In genomic region chr6:10048370-10049297, GRCh38 we compare ENCODE assay signal across 21 cellular contexts.
DNase-seq lines count a peak whose midpoint lies in the region; ATAC-seq, FAIRE-seq and TF ChIP-seq lines count a peak whose summit lies in the region.
"Had no signal": no experiment of that assay in that cellular context is flagged by ENCODE, and none has a peak within 500 bp of the region (broad histone marks: within the 10 kb centered on the region; RNA-seq: fewer than 3 reads in every experiment).

No MANE protein-coding gene starts in this region.

- peak; percentile 56 to 70 for DNase-seq in Caco-2
- DNase-seq in H4 (ENCODE audit: low spot score), result peak; percentile 8
- DNase-seq in K562 (ENCODE audit: extremely low read depth in 1 of 4, low spot score in 3 of 4), result no peak
- no peak for DNase-seq in progenitor cell of endocrine pancreas (ENCODE audit: low spot score, unreplicated experiment)
- no peak for DNase-seq in GM19240 (ENCODE audit: insufficient read length, low spot score)
- no peak for DNase-seq in epidermal melanocyte (ENCODE audit: insufficient read length, low spot score)
- no peak for DNase-seq in left lung
- DNase-seq: DMS79; H7; KBM-7; MM.1S; NCI-H1092; NCI-H1436; NCI-H1930; NCI-H510A; NK-92 treated with Interleukin-12 subunit alpha and Interleukin-12 subunit beta, amount 100 ng/mL, for 24 hours; Peyer's patch had no signal

- TF ChIP-seq CTCF in Caco-2 (IDR thresholded peaks at IDR 0.05; ENCODE audit: insufficient read depth in 1 of 2, low read depth in 1 of 2, low read length in 1 of 2, severe bottlenecking in 1 of 2, unreplicated experiment in 1 of 2) (no peak), K562 (IDR thresholded peaks at IDR 0.05 in 2 of 3, conservative IDR thresholded peaks at IDR 0.05 in 1 of 3; ENCODE audit: insufficient read depth in 2 of 3, low read depth in 1 of 3, low read length in 3 of 3) (no peak), progenitor cell of endocrine pancreas (IDR thresholded peaks at IDR 0.05; ENCODE audit: unreplicated experiment) (no peak), left lung (IDR thresholded peaks at IDR 0.05) (no peak)

- no peak overlapping the region for H3K4me2 ChIP-seq in K562 (ENCODE audit: insufficient read depth, low read length)

- H3K4me3 Mint-ChIP-seq in Caco-2 (ENCODE audit: unreplicated experiment), result peak overlapping the region; percentile 46
- no peak overlapping the region for H3K4me3 Mint-ChIP-seq in progenitor cell of endocrine pancreas (ENCODE audit: low read depth)
- H3K4me3 Mint-ChIP-seq: B cell, CD14-positive monocyte had no signal

- FAIRE-seq in K562 (lab: Jason Lieb, UNC), result peak; percentile 35
- FAIRE-seq: GM18507 had no signal

- peaks cover 11% of the 10 kb centered on the region for H3K4me1 Mint-ChIP-seq in Caco-2 (ENCODE audit: low read depth, unreplicated experiment)
- H3K4me1 Mint-ChIP-seq in progenitor cell of endocrine pancreas (ENCODE audit: low read depth), result peaks cover 17% of the 10 kb centered on the region
- H3K4me1 Mint-ChIP-seq: B cell, CD14-positive monocyte had no signal

- POLR2A ChIA-PET in Caco-2 (lab: Charles Lee), result interaction anchor here (0.5 kb wide), 1 partner anchor 643 kb away, joined by 3 read pairs; no protein-coding TSS in a partner anchor
- POLR2A ChIA-PET in K562 (lab: Yijun Ruan, JAX), result no interaction called here

- ATAC-seq in K562 (no peak), left lung (no peak)
- ATAC-seq: SK-N-SH treated with all-trans-retinoic acid at 6 μM for 48 hours had no signal

- no peak overlapping the region for H2AFZ ChIP-seq in K562 (ENCODE audit: low read depth, low read length)

- H3K9me1 ChIP-seq in K562 (ENCODE audit: control insufficient read depth, insufficient read depth, low read length), result no peaks in the 10 kb centered on the region

- TF ChIP-seq POLR2A in K562 (conservative IDR thresholded peaks at IDR 0.05), result no peak

- H4K20me1 ChIP-seq in K562 (replicated peaks; ENCODE audit: control insufficient read depth, insufficient read depth, low read length), result no peaks in the 10 kb centered on the region

- WGBS in K562 (ENCODE audit: insufficient coverage, low coverage, missing lambda C conversion rate), result 1% methylated on average over 6 of the region's 6 CpGs

- no peaks in the 10 kb centered on the region for H3K27me3 ChIP-seq in Caco-2 (replicated peaks; ENCODE audit: control insufficient read depth, insufficient read depth, low read length)
- H3K27me3 ChIP-seq in K562 (ENCODE audit: control insufficient read depth in 2 of 2, insufficient read depth in 2 of 2, low read length in 2 of 2), result no peaks in the 10 kb centered on the region
- H3K27me3 ChIP-seq in left lung, result no peaks in the 10 kb centered on the region
- H3K27me3 ChIP-seq: Peyer's patch had no signal

- H3K36me3 Mint-ChIP-seq in Caco-2 (ENCODE audit: insufficient read depth, unreplicated experiment) (no peaks in the 10 kb centered on the region), progenitor cell of endocrine pancreas (ENCODE audit: insufficient read depth) (peaks cover 3% of the 10 kb centered on the region)
- H3K36me3 Mint-ChIP-seq: CD14-positive monocyte had no signal

- intact Hi-C loops in Caco-2 (cut with micrococcal nuclease; ENCODE audit: unreplicated experiment), result loop anchor here (1.0 kb wide), 1 partner anchor 15 kb away; no protein-coding TSS in a partner anchor
- intact Hi-C loops in K562 (cut with micrococcal nuclease), result no loop called here
- intact Hi-C loops in left lung (cut with DNase I), result no loop called here

- CTCF ChIA-PET in Caco-2 (lab: Charles Lee), result interaction anchor here (1.1 kb wide), 1 partner anchor 366 kb away, joined by 3 read pairs; no protein-coding TSS in a partner anchor
- CTCF ChIA-PET in K562 (lab: Yijun Ruan, JAX; ENCODE audit: low intra/inter-chr PET ratio), result no interaction called here

- BruUV-seq in Caco-2 (replicated peaks; lab: Mats Ljungman, UMichigan) (no TSS peak), K562 (replicated peaks; lab: Mats Ljungman, UMichigan) (no TSS peak)

- peaks cover 20% of the 10 kb centered on the region for H3K9me3 Mint-ChIP-seq in Caco-2 (ENCODE audit: unreplicated experiment)
- H3K9me3 Mint-ChIP-seq in progenitor cell of endocrine pancreas (ENCODE audit: low read depth), result peaks cover 21% of the 10 kb centered on the region

- H3K27ac Mint-ChIP-seq in Caco-2 (ENCODE audit: unreplicated experiment) (peak overlapping the region; percentile 65), progenitor cell of endocrine pancreas (peak overlapping the region; percentile 25)
- H3K27ac Mint-ChIP-seq: B cell, CD14-positive monocyte had no signal

- in situ Hi-C loops in K562 (cut with MboI), result no loop called here

- H3K9me3 ChIP-seq in Caco-2 (no peaks in the 10 kb centered on the region), K562 (replicated peaks; ENCODE audit: control insufficient read depth, insufficient read depth, low read depth, low read length) (no peaks in the 10 kb centered on the region), left lung (peaks cover 0 to 20% of the 10 kb centered on the region in 2 donors)
- H3K9me3 ChIP-seq: Peyer's patch had no signal

- no peak overlapping the region for H3K9ac ChIP-seq in K562 (ENCODE audit: insufficient read depth in 1 of 2, low read depth in 2 of 2, low read length in 2 of 2)

- TF ChIP-seq RAD21 in K562 (CRISPR knock-in tag; conservative IDR thresholded peaks at IDR 0.05 in 1 of 2, IDR thresholded peaks at IDR 0.05 in 1 of 2), result no peak

- H3K4me3 ChIP-seq in Caco-2 (ENCODE audit: low read depth, low read length) (no peak overlapping the region), K562 (no peak overlapping the region), left lung (no peak overlapping the region)
- H3K4me3 ChIP-seq: Peyer's patch had no signal

- no peak overlapping the region for H3K27ac ChIP-seq in K562 (ENCODE audit: extremely low read depth, low read depth, low read length)
- H3K27ac ChIP-seq in left lung, result no peak overlapping the region
- H3K27ac ChIP-seq: Peyer's patch had no signal

- peaks cover 27% of the 10 kb centered on the region for H3K4me1 ChIP-seq in Caco-2
- no peaks in the 10 kb centered on the region for H3K4me1 ChIP-seq in K562 (replicated peaks in 1 of 2; ENCODE audit: control insufficient read depth in 2 of 2, insufficient read depth in 2 of 2, low read length in 2 of 2)
- H3K4me1 ChIP-seq in left lung, result no peaks in the 10 kb centered on the region
- H3K4me1 ChIP-seq: Peyer's patch had no signal

- H3K27me3 Mint-ChIP-seq in Caco-2 (ENCODE audit: insufficient read depth, unreplicated experiment) (no peaks in the 10 kb centered on the region), progenitor cell of endocrine pancreas (no peaks in the 10 kb centered on the region)
- H3K27me3 Mint-ChIP-seq: B cell had no signal

- H3K36me3 ChIP-seq in Caco-2 (ENCODE audit: control insufficient read depth, insufficient read depth, low read length) (no peaks in the 10 kb centered on the region), K562 (ENCODE audit: control insufficient read depth, insufficient read depth, low read length) (no peaks in the 10 kb centered on the region), left lung (no peaks in the 10 kb centered on the region)
- H3K36me3 ChIP-seq: Peyer's patch had no signal

- H3K79me2 ChIP-seq in K562 (ENCODE audit: control insufficient read depth, insufficient read depth, low read length), result no peaks in the 10 kb centered on the region

- TF ChIP-seq EP300 in K562 (IDR thresholded peaks at IDR 0.05; ENCODE audit: low read length), result no peak

TF ChIP-seq in K562, 482 proteins besides CTCF, POLR2A, EP300 and RAD21 (continues in another document):
- TF ChIP-seq JUNB (CRISPR knock-in tag; conservative IDR thresholded peaks at IDR 0.05) (0 out of 2 replicates have a peak, but pooled peaks have one; percentile 51), U2AF2 (optimal IDR thresholded peaks at IDR 0.05; ENCODE audit: low read depth, low read length) (no peak), FOXA3 (CRISPR knock-in tag; conservative IDR thresholded peaks at IDR 0.05 in 1 of 2, IDR thresholded peaks at IDR 0.05 in 1 of 2) (no peak), ILK (tag; IDR thresholded peaks at IDR 0.05; ENCODE audit: borderline replicate concordance, low read depth) (no peak), MTF1 (CRISPR knock-in tag; IDR thresholded peaks at IDR 0.05; ENCODE audit: borderline replicate concordance) (no peak), RREB1 (CRISPR knock-in tag; IDR thresholded peaks at IDR 0.05) (no peak)

Comparison
In these comparisons a context has a peak if more than half of its experiments do, and no peak if none do; other contexts are left out.
1. DNase-seq: peak in Caco-2 (2 of 2) and H4 (single experiment); none in K562 (0 of 4), progenitor cell of endocrine pancreas (single experiment), GM19240 (single experiment), epidermal melanocyte (single experiment) and left lung (0 of 2).